ENCODE assay signal across 20 cellular contexts in genomic region chr2:54808642-54809041, GRCh38.
"Had no signal": no experiment of that assay in that cellular context is flagged by ENCODE, and none has a peak within 500 bp of the region (broad histone marks: within the 10 kb centered on the region; RNA-seq: fewer than 3 reads in every experiment).

No MANE protein-coding gene starts in this region.

- H3K4me3 Mint-ChIP-seq: activated CD8-positive, alpha-beta T cell treated with anti-CD3 and anti-CD28 coated beads for 36 hours; activated naive CD4-positive, alpha-beta T cell treated with anti-CD3 and anti-CD28 coated beads, Interleukin-2, amount 50 U/mL, for 24 hours; natural killer cell; T-helper 17 cell; WTC11 had no signal

- H3K27me3 ChIP-seq: body of pancreas, colonic mucosa, right atrium auricular region had no signal

- H3K36me3 Mint-ChIP-seq: natural killer cell had no signal

- DNase-seq: activated CD4-positive, alpha-beta T cell treated with anti-CD3 and anti-CD28 coated beads for 48 hours; activated CD8-positive, alpha-beta T cell treated with anti-CD3 and anti-CD28 coated beads for 36 hours; activated effector memory CD4-positive, alpha-beta T cell treated with anti-CD3 and anti-CD28 coated beads, Interleukin-2, amount 50 U/mL, for 16 hours; activated T-cell treated with anti-CD3 and anti-CD28 coated beads, Interleukin-2, amount 50 U/mL, for 48 hours; amniotic stem cell; body of pancreas; caudate nucleus; colonic mucosa; hippocampal formation; kidney glomerular epithelial cell; natural killer cell; stimulated activated CD4-positive, alpha-beta T cell treated with anti-CD3 and anti-CD28 coated beads, Interleukin-4, amount 100 ng/mL, for 4 hours; stimulated activated CD8-positive, alpha-beta memory T cell treated with anti-CD3 and anti-CD28 coated beads, Interleukin-4, amount 100 ng/mL, for 48 hours; stimulated activated naive CD8-positive, alpha-beta T cell treated with anti-CD3 and anti-CD28 coated beads, Interleukin-15, Interleukin-2, amounts not matched to agents 100 U/mL and 50 U/mL, for 24 hours; T-helper 17 cell had no signal

- H3K4me2 ChIP-seq: smooth muscle cell had no signal

- ATAC-seq: activated CD8-positive, alpha-beta T cell treated with anti-CD3 and anti-CD28 coated beads for 36 hours; body of pancreas; natural killer cell; stimulated activated naive CD8-positive, alpha-beta T cell treated with anti-CD3 and anti-CD28 coated beads, Interleukin-15, Interleukin-2, amounts not matched to agents 100 U/mL and 50 U/mL, for 24 hours; T-helper 17 cell; WTC11 had no signal

- H3K9me3 ChIP-seq: body of pancreas, colonic mucosa, right atrium auricular region had no signal

- H3K4me3 ChIP-seq: body of pancreas, colonic mucosa, right atrium auricular region, smooth muscle cell had no signal

- H3K27ac ChIP-seq: body of pancreas, colonic mucosa, right atrium auricular region had no signal

- H3K9me3 Mint-ChIP-seq: activated CD8-positive, alpha-beta T cell treated with anti-CD3 and anti-CD28 coated beads for 36 hours; natural killer cell had no signal

- H3K36me3 ChIP-seq: colonic mucosa, right atrium auricular region had no signal

- H3K4me1 ChIP-seq: body of pancreas, colonic mucosa, right atrium auricular region had no signal

- H3K27ac Mint-ChIP-seq: activated CD8-positive, alpha-beta T cell treated with anti-CD3 and anti-CD28 coated beads for 36 hours; activated naive CD4-positive, alpha-beta T cell treated with anti-CD3 and anti-CD28 coated beads, Interleukin-2, amount 50 U/mL, for 24 hours; natural killer cell; T-helper 17 cell; WTC11 had no signal

- H3K27me3 Mint-ChIP-seq: T-helper 17 cell had no signal

- FAIRE-seq: endothelial cell of umbilical vein had no signal
